ENCODE assay signal across 2 cellular contexts in genomic region chr3:36989000-36989399, GRCh38.
TF ChIP-seq lines count a peak whose summit lies in the region.

No MANE protein-coding gene starts in this region.

TF ChIP-seq in SK-N-SH, 30 proteins besides CTCF, POLR2A, EP300 and RAD21 (continued from another document):
- TF ChIP-seq, protein P1, sequence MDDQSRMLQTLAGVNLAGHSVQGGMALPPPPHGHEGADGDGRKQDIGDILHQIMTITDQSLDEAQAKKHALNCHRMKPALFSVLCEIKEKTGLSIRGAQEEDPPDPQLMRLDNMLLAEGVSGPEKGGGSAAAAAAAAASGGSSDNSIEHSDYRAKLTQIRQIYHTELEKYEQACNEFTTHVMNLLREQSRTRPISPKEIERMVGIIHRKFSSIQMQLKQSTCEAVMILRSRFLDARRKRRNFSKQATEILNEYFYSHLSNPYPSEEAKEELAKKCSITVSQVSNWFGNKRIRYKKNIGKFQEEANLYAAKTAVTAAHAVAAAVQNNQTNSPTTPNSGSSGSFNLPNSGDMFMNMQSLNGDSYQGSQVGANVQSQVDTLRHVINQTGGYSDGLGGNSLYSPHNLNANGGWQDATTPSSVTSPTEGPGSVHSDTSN (IDR thresholded peaks at IDR 0.05), result no peak
- no peak for TF ChIP-seq MXI1 (IDR thresholded peaks at IDR 0.05; ENCODE audit: low read depth, low read length)
- TF ChIP-seq TAF1 (IDR thresholded peaks at IDR 0.05; ENCODE audit: borderline replicate concordance, low read depth, low read length), result no peak
- TF ChIP-seq IRF3 (IDR thresholded peaks at IDR 0.05; ENCODE audit: low read depth, low read length), result no peak
- TF ChIP-seq NRF1 (IDR thresholded peaks at IDR 0.05; ENCODE audit: low read depth, low read length), result no peak
- no peak for TF ChIP-seq GABPA (IDR thresholded peaks at IDR 0.05; ENCODE audit: low read depth)
- no peak for TF ChIP-seq FOSL2 (IDR thresholded peaks at IDR 0.05; ENCODE audit: borderline replicate concordance, low read depth)
- TF ChIP-seq SIN3A (IDR thresholded peaks at IDR 0.05; ENCODE audit: borderline replicate concordance, low read depth, low read length), result no peak
- no peak for TF ChIP-seq CHD2 (IDR thresholded peaks at IDR 0.05; ENCODE audit: low read length, partially characterized antibody)
- no peak for TF ChIP-seq SMC3 (IDR thresholded peaks at IDR 0.05; ENCODE audit: low read depth, low read length)
- TF ChIP-seq RXRA (IDR thresholded peaks at IDR 0.05; ENCODE audit: borderline replicate concordance, low read depth), result no peak
- TF ChIP-seq REST (IDR thresholded peaks at IDR 0.05; ENCODE audit: low read depth, low read length), result no peak
- no peak for TF ChIP-seq ELF1 (IDR thresholded peaks at IDR 0.05)
- no peak for TF ChIP-seq RFX5 (IDR thresholded peaks at IDR 0.05; ENCODE audit: low read length)
- no peak for TF ChIP-seq TCF12 (IDR thresholded peaks at IDR 0.05)
- no peak for TF ChIP-seq POLR2AphosphoS5 (IDR thresholded peaks at IDR 0.05; ENCODE audit: low read depth, low read length)
- TF ChIP-seq FOXJ3 (CRISPR knock-in tag; IDR thresholded peaks at IDR 0.05), result no peak

TF ChIP-seq in SK-N-SH treated with all-trans-retinoic acid at 6 μM for 48 hours, 23 proteins besides CTCF, POLR2A, EP300 and RAD21 (continued from another document):
- TF ChIP-seq, protein P2, sequence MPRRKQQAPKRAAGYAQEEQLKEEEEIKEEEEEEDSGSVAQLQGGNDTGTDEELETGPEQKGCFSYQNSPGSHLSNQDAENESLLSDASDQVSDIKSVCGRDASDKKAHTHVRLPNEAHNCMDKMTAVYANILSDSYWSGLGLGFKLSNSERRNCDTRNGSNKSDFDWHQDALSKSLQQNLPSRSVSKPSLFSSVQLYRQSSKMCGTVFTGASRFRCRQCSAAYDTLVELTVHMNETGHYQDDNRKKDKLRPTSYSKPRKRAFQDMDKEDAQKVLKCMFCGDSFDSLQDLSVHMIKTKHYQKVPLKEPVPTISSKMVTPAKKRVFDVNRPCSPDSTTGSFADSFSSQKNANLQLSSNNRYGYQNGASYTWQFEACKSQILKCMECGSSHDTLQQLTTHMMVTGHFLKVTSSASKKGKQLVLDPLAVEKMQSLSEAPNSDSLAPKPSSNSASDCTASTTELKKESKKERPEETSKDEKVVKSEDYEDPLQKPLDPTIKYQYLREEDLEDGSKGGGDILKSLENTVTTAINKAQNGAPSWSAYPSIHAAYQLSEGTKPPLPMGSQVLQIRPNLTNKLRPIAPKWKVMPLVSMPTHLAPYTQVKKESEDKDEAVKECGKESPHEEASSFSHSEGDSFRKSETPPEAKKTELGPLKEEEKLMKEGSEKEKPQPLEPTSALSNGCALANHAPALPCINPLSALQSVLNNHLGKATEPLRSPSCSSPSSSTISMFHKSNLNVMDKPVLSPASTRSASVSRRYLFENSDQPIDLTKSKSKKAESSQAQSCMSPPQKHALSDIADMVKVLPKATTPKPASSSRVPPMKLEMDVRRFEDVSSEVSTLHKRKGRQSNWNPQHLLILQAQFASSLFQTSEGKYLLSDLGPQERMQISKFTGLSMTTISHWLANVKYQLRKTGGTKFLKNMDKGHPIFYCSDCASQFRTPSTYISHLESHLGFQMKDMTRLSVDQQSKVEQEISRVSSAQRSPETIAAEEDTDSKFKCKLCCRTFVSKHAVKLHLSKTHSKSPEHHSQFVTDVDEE (CRISPR knock-in tag; IDR thresholded peaks at IDR 0.05), result no peak
